Comparison of ENCODE assay signal across 1 cellular context in genomic region chr7:5711419-5711818, GRCh38.
TF ChIP-seq lines count a peak whose summit lies in the region.

No MANE protein-coding gene starts in this region.

TF ChIP-seq in GM23338, 12 proteins besides CTCF, POLR2A, EP300 and RAD21 (continued from another document):
- no peak for TF ChIP-seq ETS1 (IDR thresholded peaks at IDR 0.05)
TF ChIP-seq in GM23338: peak in this region for 0.
